ENCODE assay signal across 8 cellular contexts in genomic region chr7:132655071-132655761, GRCh38.
DNase-seq lines count a peak whose midpoint lies in the region; ATAC-seq and TF ChIP-seq lines count a peak whose summit lies in the region.

No MANE protein-coding gene starts in this region.

- H2AFZ ChIP-seq in mesenchymal stem cell (ENCODE audit: low read depth, low read length), result peak overlapping the region; percentile 54

- H4K91ac ChIP-seq in mesenchymal stem cell (ENCODE audit: low read length), result peak overlapping the region; percentile 49

- no peak overlapping the region for H2AK5ac ChIP-seq in mesenchymal stem cell (ENCODE audit: low read length, severe bottlenecking)

- H3K9me3 ChIP-seq in mesenchymal stem cell (ENCODE audit: control insufficient read depth, low read length), result no peaks in the 10 kb centered on the region

- peak overlapping the region in 1 of 2 experiments; percentile 85 for H3K18ac ChIP-seq in mesenchymal stem cell (ENCODE audit: low read depth in 1 of 2, low read length in 2 of 2)

- peak overlapping the region; percentile 52 for H3K4me2 ChIP-seq in mesenchymal stem cell (ENCODE audit: low read length, poor library complexity, severe bottlenecking)

- no peaks in the 10 kb centered on the region for H3K79me1 ChIP-seq in mesenchymal stem cell (replicated peaks; ENCODE audit: low read length, poor library complexity, severe bottlenecking)

- H2BK12ac ChIP-seq in mesenchymal stem cell (ENCODE audit: low read length in 2 of 2), result peak overlapping the region; percentile 51 to 84

- no peak overlapping the region for H3K23ac ChIP-seq in mesenchymal stem cell (ENCODE audit: low read length in 2 of 2)

- H3K4ac ChIP-seq in mesenchymal stem cell (ENCODE audit: low read depth in 1 of 2, low read length in 2 of 2), result no peak overlapping the region

- H3K4me1 ChIP-seq in mesenchymal stem cell (ENCODE audit: control insufficient read depth, insufficient read depth, low read depth, low read length), result peaks cover 3% of the 10 kb centered on the region

- H3K36me3 ChIP-seq in brain microvascular endothelial cell (replicated peaks) (no peaks in the 10 kb centered on the region), mesenchymal stem cell (ENCODE audit: control insufficient read depth in 1 of 2, insufficient read depth in 2 of 2, low read depth in 1 of 2, low read length in 2 of 2) (no peaks in the 10 kb centered on the region)

- H2BK5ac ChIP-seq in mesenchymal stem cell (ENCODE audit: low read depth, low read length, poor library complexity, severe bottlenecking), result no peak overlapping the region

- H3K4me3 ChIP-seq in brain microvascular endothelial cell (ENCODE audit: low read depth, low read length) (peak overlapping the region; percentile 35), mesenchymal stem cell (ENCODE audit: insufficient read depth in 1 of 2, low read depth in 1 of 2, low read length in 2 of 2) (peak overlapping the region in 1 of 2 experiments; percentile 72)

- peak overlapping the region; percentile 72 for H3K9ac ChIP-seq in mesenchymal stem cell (ENCODE audit: low read length)

- in situ Hi-C loops in brain microvascular endothelial cell (cut with HindIII; ENCODE audit: low pct_ligation_motif_present, low sequenced_read_pairs), result no loop called here

- H3K27me3 ChIP-seq in brain microvascular endothelial cell (replicated peaks) (no peaks in the 10 kb centered on the region), mesenchymal stem cell (ENCODE audit: control insufficient read depth in 1 of 2, insufficient read depth in 1 of 2, low read length in 2 of 2) (no peaks in the 10 kb centered on the region)

- DNase-seq in SKM-1 treated with dmso at 0.1 percent for 144 hours (lab: John Stamatoyannopoulos, UW; ENCODE audit: unreplicated experiment) (peak; percentile 88), brain microvascular endothelial cell (peak; percentile 52), mesenchymal stem cell (peak; percentile 59), cerebellum (ENCODE audit: low spot score) (no peak), NCI-H2196 treated with DMSO at 0.1 percent for 48 hours (lab: John Stamatoyannopoulos, UW; ENCODE audit: unreplicated experiment) (no peak)
- DNase-seq in stimulated activated naive CD4-positive, alpha-beta T cell treated with Interleukin-2 at 50 U/mL for 16 hours (lab: John Stamatoyannopoulos, UW), result peak; percentile 7

- peak overlapping the region; percentile 88 for H2BK120ac ChIP-seq in mesenchymal stem cell (ENCODE audit: low read depth, low read length)

- peak; percentile 0 for TF ChIP-seq CTCF in brain microvascular endothelial cell (IDR thresholded peaks at IDR 0.05; ENCODE audit: low read depth, low read length, missing control alignments)

- H3K27ac ChIP-seq in brain microvascular endothelial cell (peak overlapping the region; percentile 27), mesenchymal stem cell (ENCODE audit: low read length, poor library complexity, severe bottlenecking) (no peak overlapping the region)

- WGBS in mesenchymal stem cell, result 4% methylated on average over 13 of the region's 13 CpGs

- peak; percentile 39 for ATAC-seq in GM21737 (IDR thresholded peaks at IDR 0.05; ENCODE audit: unreplicated experiment)
- no peak for ATAC-seq in GM18858 (IDR thresholded peaks at IDR 0.05; ENCODE audit: unreplicated experiment)

- H4K8ac ChIP-seq in mesenchymal stem cell (ENCODE audit: low read length), result peak overlapping the region; percentile 79

- no peak overlapping the region for H3K14ac ChIP-seq in mesenchymal stem cell (ENCODE audit: low read length in 2 of 2)

- no peak overlapping the region for H2BK15ac ChIP-seq in mesenchymal stem cell (ENCODE audit: low read depth, poor library complexity, severe bottlenecking)

Comparison
In these comparisons a context has a peak if more than half of its experiments do, and no peak if none do; other contexts are left out.
1. DNase-seq: peak in SKM-1 treated with dmso at 0.1 percent for 144 hours (single experiment), brain microvascular endothelial cell (single experiment), mesenchymal stem cell (single experiment) and stimulated activated naive CD4-positive, alpha-beta T cell treated with Interleukin-2 at 50 U/mL for 16 hours (single experiment); none in cerebellum (single experiment) and NCI-H2196 treated with DMSO at 0.1 percent for 48 hours (single experiment).